In genomic region chr4:48970471-48970921, GRCh38 we compare ENCODE assay signal across 10 cellular contexts. TPM values are rescaled to one million over a fixed set of nuclear protein-coding genes. Genes with fewer than 3 reads are reported as not detected.
DNase-seq lines count a peak whose midpoint lies in the region; TF ChIP-seq lines count a peak whose summit lies in the region.
"Had no signal": no experiment of that assay in that cellular context is flagged by ENCODE, and none has a peak within 500 bp of the region (broad histone marks: within the 10 kb centered on the region; RNA-seq: fewer than 3 reads in every experiment).

No MANE protein-coding gene starts in this region.

- H3K27ac ChIP-seq in brain microvascular endothelial cell (no peak overlapping the region), trophoblast cell (ENCODE audit: low read depth, low read length) (no peak overlapping the region), prostate gland (no peak overlapping the region)

- no peak overlapping the region for H3K4me2 ChIP-seq in trophoblast cell (ENCODE audit: low read length)

- H2AK5ac ChIP-seq in trophoblast cell (ENCODE audit: low read length) = no peak overlapping the region

- no peak overlapping the region for H3K14ac ChIP-seq in trophoblast cell (ENCODE audit: low read length)

- H3K4me3 ChIP-seq in brain microvascular endothelial cell (ENCODE audit: low read depth, low read length) (no peak overlapping the region), trophoblast cell (ENCODE audit: low read depth, low read length) (no peak overlapping the region), prostate gland (no peak overlapping the region)

- in situ Hi-C loops in brain microvascular endothelial cell (cut with HindIII; ENCODE audit: low pct_ligation_motif_present, low sequenced_read_pairs) = no loop called here

- H3K36me3 ChIP-seq in brain microvascular endothelial cell (replicated peaks) (no peaks in the 10 kb centered on the region), trophoblast cell (ENCODE audit: control insufficient read depth in 1 of 2, insufficient read depth in 2 of 2, low read length in 2 of 2) (no peaks in the 10 kb centered on the region), prostate gland (no peaks in the 10 kb centered on the region)

- intact Hi-C loops in prostate gland (cut with DNase I) = no loop called here

- TF ChIP-seq POLR2A in prostate gland (IDR thresholded peaks at IDR 0.05) = no peak

- H3K79me2 ChIP-seq in trophoblast cell (ENCODE audit: control insufficient read depth, insufficient read depth, low read length, poor library complexity) = no peaks in the 10 kb centered on the region

- no peaks in the 10 kb centered on the region for H3K27me3 ChIP-seq in brain microvascular endothelial cell (replicated peaks)
- no peaks in the 10 kb centered on the region for H3K27me3 ChIP-seq in trophoblast cell (ENCODE audit: insufficient read depth, low read length)
- no peaks in the 10 kb centered on the region for H3K27me3 ChIP-seq in prostate gland (replicated peaks; ENCODE audit: insufficient read depth)

- H3K9ac ChIP-seq in trophoblast cell (ENCODE audit: low read length) = no peak overlapping the region

- no peak overlapping the region for H4K8ac ChIP-seq in trophoblast cell (ENCODE audit: low read depth, low read length)

- H3K4me1 ChIP-seq in trophoblast cell (ENCODE audit: control insufficient read depth in 1 of 2, insufficient read depth in 2 of 2, low read length in 2 of 2) = peaks cover 5 to 9% of the 10 kb centered on the region in 2 experiments
- H3K4me1 ChIP-seq in prostate gland (replicated peaks) = no peaks in the 10 kb centered on the region

- peak; percentile 41 for DNase-seq in GM03348 (ENCODE audit: low spot score)
- peak; percentile 40 for DNase-seq in M059J (ENCODE audit: low read depth)
- peak; percentile 38 for DNase-seq in brain microvascular endothelial cell
- peak; percentile 35 to 54 for DNase-seq in trophoblast cell
- DNase-seq in NCI-H82 treated with DMSO at 0.1 percent for 48 hours (lab: John Stamatoyannopoulos, UW; ENCODE audit: unreplicated experiment) = no peak
- no peak for DNase-seq in NCI-H2107 (lab: John Stamatoyannopoulos, UW)
- no peak for DNase-seq in prostate gland (ENCODE audit: low spot score)
- DNase-seq: activated gamma-delta T cell treated with Interleukin-2 at 50 U/mL for 16 hours, NCI-H2227 treated with DMSO at 0.1 percent for 48 hours, right cardiac atrium had no signal

- H2BK12ac ChIP-seq in trophoblast cell (ENCODE audit: low read length) = no peak overlapping the region

- no peak overlapping the region for H3K23ac ChIP-seq in trophoblast cell (ENCODE audit: low read length)

- WGBS in trophoblast cell (ENCODE audit: extremely low coverage, insufficient coverage, insufficient read length) = no CpG with 5 or more reads among the region's 3 CpGs
- 67% methylated on average over 3 of the region's 3 CpGs for WGBS in prostate gland

- H4K12ac ChIP-seq in trophoblast cell (ENCODE audit: low read depth, low read length) = no peak overlapping the region

- no peaks in the 10 kb centered on the region for H3K9me3 ChIP-seq in trophoblast cell (ENCODE audit: insufficient read depth, low read depth, low read length)
- no peaks in the 10 kb centered on the region for H3K9me3 ChIP-seq in prostate gland

- no peak overlapping the region for H3K4ac ChIP-seq in trophoblast cell (ENCODE audit: low read depth, low read length)

- no peak overlapping the region for H2AFZ ChIP-seq in trophoblast cell (ENCODE audit: insufficient read depth, low read length, poor library complexity)

- TF ChIP-seq CTCF in brain microvascular endothelial cell (IDR thresholded peaks at IDR 0.05; ENCODE audit: low read depth, low read length, missing control alignments) = no peak
- no peak for TF ChIP-seq CTCF in prostate gland (IDR thresholded peaks at IDR 0.05)

- H4K91ac ChIP-seq in trophoblast cell (ENCODE audit: low read depth, low read length) = no peak overlapping the region

- H3K79me1 ChIP-seq in trophoblast cell (ENCODE audit: low read length) = no peaks in the 10 kb centered on the region

- no peak overlapping the region for H2BK5ac ChIP-seq in trophoblast cell (ENCODE audit: low read depth, low read length, poor library complexity)

- no peak overlapping the region for H2BK120ac ChIP-seq in trophoblast cell (ENCODE audit: insufficient read depth, low read length, poor library complexity)

- no peak overlapping the region for H3K18ac ChIP-seq in trophoblast cell (ENCODE audit: low read length)

RNA-seq across cellular contexts. Expression of gene CWH43, which starts 15.6 kb away (rescaled TPM):
- total RNA-seq in M059J (2014; rRNA removed; shearing (Covaris generic)) = not detected in 2 replicates
- polyA plus RNA-seq in trophoblast cell (2013) = not detected in 2 replicates
- total RNA-seq in prostate gland = 100 to 1,000 TPM in 1 of 2 donors, 10 to 100 TPM in 1; 14.8 to 118 TPM
- total RNA-seq: right cardiac atrium had no signal
- polyA plus RNA-seq: right cardiac atrium had no signal

Comparison
In these comparisons a context has a peak if more than half of its experiments do, and no peak if none do; other contexts are left out.
1. DNase-seq: peak in GM03348 (single experiment), M059J (single experiment), brain microvascular endothelial cell (single experiment) and trophoblast cell (2 of 2); none in NCI-H82 treated with DMSO at 0.1 percent for 48 hours (single experiment), NCI-H2107 (single experiment) and prostate gland (single experiment).
2. RNA of gene CWH43, which starts 15.6 kb away (total RNA-seq): 14.8 to 118 TPM in prostate gland; not detected in M059J; every median in the first group is over 10 times any median in the second.